In genomic region chr17:74981979-74982662, GRCh38 we compare ENCODE assay signal across 1 cellular context.
A peak's percentile ranks its signal among the peaks of the same experiment; 100 is the strongest.
TF ChIP-seq lines count a peak whose summit lies in the region.

No MANE protein-coding gene starts in this region.

TF ChIP-seq in K562, 482 proteins besides CTCF, POLR2A, EP300 and RAD21 (continues in another document):
- TF ChIP-seq ETV1 (tag; conservative IDR thresholded peaks at IDR 0.05; ENCODE audit: low read depth) (peak; percentile 50), KAT7 (CRISPR knock-in tag; IDR thresholded peaks at IDR 0.05; ENCODE audit: borderline replicate concordance) (peak; percentile 82; the same call in 1 of the 2 replicates), SRF (CRISPR knock-in tag; IDR thresholded peaks at IDR 0.05) (peak in 1 of 2 experiments; percentile 64; a peak in 1 of 4 replicates), RBFOX2 (IDR thresholded peaks at IDR 0.05; ENCODE audit: low read depth, low read length) (peak; percentile 98), ESRRB (CRISPR knock-in tag; IDR thresholded peaks at IDR 0.05; ENCODE audit: borderline replicate concordance) (no peak), ELF2 (CRISPR knock-in tag; IDR thresholded peaks at IDR 0.05) (no peak; the same call in 1 of the 2 replicates), MCM2 (IDR thresholded peaks at IDR 0.05; ENCODE audit: low read depth) (no peak), ARID3A (IDR thresholded peaks at IDR 0.05; ENCODE audit: borderline replicate concordance, low read depth, low read length) (no peak), ZBTB7A (IDR thresholded peaks at IDR 0.05; ENCODE audit: borderline replicate concordance, control insufficient read depth, low read depth, low read length) (peak; percentile 65; the same call in 1 of the 2 replicates), CTCFL (IDR thresholded peaks at IDR 0.05; ENCODE audit: borderline replicate concordance, insufficient read depth, low read depth, low read length, poor library complexity, severe bottlenecking) (peak; percentile 34), GABPB1 (CRISPR knock-in tag; IDR thresholded peaks at IDR 0.05) (peak; percentile 94), ZBED1 (IDR thresholded peaks at IDR 0.05) (no peak), MTA3 (IDR thresholded peaks at IDR 0.05; ENCODE audit: borderline replicate concordance) (peak; percentile 90; the same call in 1 of the 2 replicates), GATAD2B (IDR thresholded peaks at IDR 0.05; ENCODE audit: borderline replicate concordance) (no peak; the same call in 1 of the 2 replicates), HIVEP1 (CRISPR knock-in tag; IDR thresholded peaks at IDR 0.05) (no peak), E2F5 (CRISPR knock-in tag; IDR thresholded peaks at IDR 0.05) (0 out of 2 replicates have a peak, but pooled peaks have one; percentile 31), ZNF551 (CRISPR knock-in tag; IDR thresholded peaks at IDR 0.05) (no peak), FOXP1 (CRISPR knock-in tag; IDR thresholded peaks at IDR 0.05) (no peak; the same call in 1 of the 2 replicates), HMG20A (CRISPR knock-in tag; conservative IDR thresholded peaks at IDR 0.05) (no peak), ZSCAN32 (CRISPR knock-in tag; IDR thresholded peaks at IDR 0.05) (no peak), ZNF592 (IDR thresholded peaks at IDR 0.05) (peak; percentile 82; the same call in 1 of the 2 replicates), RBBP5 (IDR thresholded peaks at IDR 0.05; ENCODE audit: borderline replicate concordance, insufficient read depth, low read length, poor library complexity, severe bottlenecking) (peak; percentile 90), CXXC5 (CRISPR knock-in tag; IDR thresholded peaks at IDR 0.05) (peak; percentile 96), SMAD4 (CRISPR knock-in tag; conservative IDR thresholded peaks at IDR 0.05) (peak; percentile 93), USF2 (CRISPR knock-in tag; IDR thresholded peaks at IDR 0.05) (no peak), BMI1 (IDR thresholded peaks at IDR 0.05; ENCODE audit: low read length) (no peak), ZNF41 (CRISPR knock-in tag; conservative IDR thresholded peaks at IDR 0.05) (no peak), ZNF583 (CRISPR knock-in tag; IDR thresholded peaks at IDR 0.05) (no peak), ELF1 (tag; IDR thresholded peaks at IDR 0.05) (peak; percentile 56; the same call in 1 of the 2 replicates), ZNF57 (CRISPR knock-in tag; IDR thresholded peaks at IDR 0.05) (no peak), PHF20 (IDR thresholded peaks at IDR 0.05; ENCODE audit: partially characterized antibody) (peak; percentile 48), MAFG (tag; conservative IDR thresholded peaks at IDR 0.05) (no peak)
- TF ChIP-seq, protein P1, sequence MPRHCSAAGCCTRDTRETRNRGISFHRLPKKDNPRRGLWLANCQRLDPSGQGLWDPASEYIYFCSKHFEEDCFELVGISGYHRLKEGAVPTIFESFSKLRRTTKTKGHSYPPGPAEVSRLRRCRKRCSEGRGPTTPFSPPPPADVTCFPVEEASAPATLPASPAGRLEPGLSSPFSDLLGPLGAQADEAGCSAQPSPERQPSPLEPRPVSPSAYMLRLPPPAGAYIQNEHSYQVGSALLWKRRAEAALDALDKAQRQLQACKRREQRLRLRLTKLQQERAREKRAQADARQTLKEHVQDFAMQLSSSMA (CRISPR knock-in tag; IDR thresholded peaks at IDR 0.05), result peak; percentile 76; the same call in 1 of the 2 replicates
- TF ChIP-seq, protein P2, sequence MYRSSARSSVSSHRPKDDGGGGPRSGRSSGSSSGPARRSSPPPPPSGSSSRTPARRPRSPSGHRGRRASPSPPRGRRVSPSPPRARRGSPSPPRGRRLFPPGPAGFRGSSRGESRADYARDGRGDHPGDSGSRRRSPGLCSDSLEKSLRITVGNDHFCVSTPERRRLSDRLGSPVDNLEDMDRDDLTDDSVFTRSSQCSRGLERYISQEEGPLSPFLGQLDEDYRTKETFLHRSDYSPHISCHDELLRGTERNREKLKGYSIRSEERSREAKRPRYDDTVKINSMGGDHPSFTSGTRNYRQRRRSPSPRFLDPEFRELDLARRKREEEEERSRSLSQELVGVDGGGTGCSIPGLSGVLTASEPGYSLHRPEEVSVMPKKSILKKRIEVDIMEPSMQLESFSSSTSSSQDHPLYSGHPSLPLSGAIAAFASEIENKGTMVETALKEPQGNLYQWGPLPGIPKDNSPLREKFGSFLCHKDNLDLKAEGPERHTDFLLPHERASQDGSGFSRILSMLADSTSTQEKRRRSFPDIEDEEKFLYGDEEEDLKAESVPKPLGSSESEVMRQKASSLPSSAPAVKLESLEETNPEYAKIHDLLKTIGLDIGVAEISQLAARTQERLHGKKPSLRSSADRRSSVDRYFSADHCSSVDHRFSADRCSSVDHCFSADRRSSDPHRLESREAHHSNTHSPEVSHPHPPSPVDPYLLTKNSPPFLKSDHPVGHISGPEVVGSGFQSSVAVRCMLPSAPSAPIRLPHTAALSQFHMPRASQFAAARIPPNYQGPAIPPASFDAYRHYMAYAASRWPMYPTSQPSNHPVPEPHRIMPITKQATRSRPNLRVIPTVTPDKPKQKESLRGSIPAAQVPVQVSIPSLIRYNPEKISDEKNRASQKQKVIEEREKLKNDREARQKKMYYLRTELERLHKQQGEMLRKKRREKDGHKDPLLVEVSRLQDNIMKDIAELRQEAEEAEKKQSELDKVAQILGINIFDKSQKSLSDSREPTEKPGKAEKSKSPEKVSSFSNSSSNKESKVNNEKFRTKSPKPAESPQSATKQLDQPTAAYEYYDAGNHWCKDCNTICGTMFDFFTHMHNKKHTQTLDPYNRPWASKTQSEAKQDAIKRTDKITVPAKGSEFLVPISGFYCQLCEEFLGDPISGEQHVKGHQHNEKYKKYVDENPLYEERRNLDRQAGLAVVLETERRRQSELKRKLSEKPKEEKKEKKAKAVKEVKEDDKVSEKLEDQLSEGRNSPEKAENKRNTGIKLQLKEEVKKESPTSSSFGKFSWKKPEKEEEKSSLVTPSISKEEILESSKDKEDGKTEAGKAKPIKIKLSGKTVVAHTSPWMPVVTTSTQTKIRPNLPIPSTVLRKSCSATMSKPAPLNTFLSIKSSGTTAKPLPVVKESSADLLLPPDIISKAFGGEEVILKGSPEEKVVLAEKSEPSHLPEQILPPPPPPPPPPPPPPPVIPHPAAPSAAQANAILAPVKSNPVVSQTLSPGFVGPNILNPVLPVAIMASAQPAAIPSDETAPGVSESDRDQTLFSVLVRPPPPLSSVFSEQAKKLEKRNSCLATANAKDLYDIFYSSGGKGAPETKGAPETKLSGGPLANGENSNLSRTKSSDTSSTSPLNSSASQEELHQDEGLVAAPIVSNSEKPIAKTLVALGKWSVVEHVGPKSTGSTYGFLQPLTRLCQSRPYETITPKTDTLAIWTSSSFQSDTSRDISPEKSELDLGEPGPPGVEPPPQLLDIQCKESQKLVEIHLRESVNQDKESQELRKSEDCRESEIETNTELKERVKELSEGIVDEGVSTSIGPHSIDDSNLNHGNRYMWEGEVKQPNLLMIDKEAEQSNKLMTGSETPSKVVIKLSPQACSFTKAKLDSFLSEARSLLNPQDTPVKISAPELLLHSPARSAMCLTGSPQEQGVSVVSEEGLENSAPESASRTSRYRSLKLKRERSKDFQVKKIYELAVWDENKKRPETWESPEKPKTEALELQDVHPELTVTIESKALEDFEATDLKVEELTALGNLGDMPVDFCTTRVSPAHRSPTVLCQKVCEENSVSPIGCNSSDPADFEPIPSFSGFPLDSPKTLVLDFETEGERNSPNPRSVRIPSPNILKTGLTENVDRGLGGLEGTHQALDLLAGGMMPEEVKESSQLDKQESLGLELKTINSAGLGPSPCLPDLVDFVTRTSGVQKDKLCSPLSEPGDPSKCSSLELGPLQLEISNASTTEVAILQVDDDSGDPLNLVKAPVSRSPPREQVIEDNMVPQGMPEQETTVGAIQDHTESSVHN (IDR thresholded peaks at IDR 0.05; ENCODE audit: borderline replicate concordance in 1 of 2, low read depth in 1 of 2), result 0 out of 4 replicates have a peak, but pooled peaks of 1 of the 2 experiments have one; percentile 61
- TF ChIP-seq, protein P3, sequence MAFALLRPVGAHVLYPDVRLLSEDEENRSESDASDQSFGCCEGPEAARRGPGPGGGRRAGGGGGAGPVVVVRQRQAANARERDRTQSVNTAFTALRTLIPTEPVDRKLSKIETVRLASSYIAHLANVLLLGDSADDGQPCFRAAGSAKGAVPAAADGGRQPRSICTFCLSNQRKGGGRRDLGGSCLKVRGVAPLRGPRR (CRISPR knock-in tag; IDR thresholded peaks at IDR 0.05), result no peak
- TF ChIP-seq, protein P4, sequence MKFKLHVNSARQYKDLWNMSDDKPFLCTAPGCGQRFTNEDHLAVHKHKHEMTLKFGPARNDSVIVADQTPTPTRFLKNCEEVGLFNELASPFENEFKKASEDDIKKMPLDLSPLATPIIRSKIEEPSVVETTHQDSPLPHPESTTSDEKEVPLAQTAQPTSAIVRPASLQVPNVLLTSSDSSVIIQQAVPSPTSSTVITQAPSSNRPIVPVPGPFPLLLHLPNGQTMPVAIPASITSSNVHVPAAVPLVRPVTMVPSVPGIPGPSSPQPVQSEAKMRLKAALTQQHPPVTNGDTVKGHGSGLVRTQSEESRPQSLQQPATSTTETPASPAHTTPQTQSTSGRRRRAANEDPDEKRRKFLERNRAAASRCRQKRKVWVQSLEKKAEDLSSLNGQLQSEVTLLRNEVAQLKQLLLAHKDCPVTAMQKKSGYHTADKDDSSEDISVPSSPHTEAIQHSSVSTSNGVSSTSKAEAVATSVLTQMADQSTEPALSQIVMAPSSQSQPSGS (CRISPR knock-in tag; IDR thresholded peaks at IDR 0.05), result peak; percentile 51; the same call in 1 of the 2 replicates
- TF ChIP-seq, protein P5, sequence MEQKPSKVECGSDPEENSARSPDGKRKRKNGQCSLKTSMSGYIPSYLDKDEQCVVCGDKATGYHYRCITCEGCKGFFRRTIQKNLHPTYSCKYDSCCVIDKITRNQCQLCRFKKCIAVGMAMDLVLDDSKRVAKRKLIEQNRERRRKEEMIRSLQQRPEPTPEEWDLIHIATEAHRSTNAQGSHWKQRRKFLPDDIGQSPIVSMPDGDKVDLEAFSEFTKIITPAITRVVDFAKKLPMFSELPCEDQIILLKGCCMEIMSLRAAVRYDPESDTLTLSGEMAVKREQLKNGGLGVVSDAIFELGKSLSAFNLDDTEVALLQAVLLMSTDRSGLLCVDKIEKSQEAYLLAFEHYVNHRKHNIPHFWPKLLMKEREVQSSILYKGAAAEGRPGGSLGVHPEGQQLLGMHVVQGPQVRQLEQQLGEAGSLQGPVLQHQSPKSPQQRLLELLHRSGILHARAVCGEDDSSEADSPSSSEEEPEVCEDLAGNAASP (IDR thresholded peaks at IDR 0.05), result no peak
